9 cellular contexts compared by ENCODE assay signal in the genomic region with DNA sequence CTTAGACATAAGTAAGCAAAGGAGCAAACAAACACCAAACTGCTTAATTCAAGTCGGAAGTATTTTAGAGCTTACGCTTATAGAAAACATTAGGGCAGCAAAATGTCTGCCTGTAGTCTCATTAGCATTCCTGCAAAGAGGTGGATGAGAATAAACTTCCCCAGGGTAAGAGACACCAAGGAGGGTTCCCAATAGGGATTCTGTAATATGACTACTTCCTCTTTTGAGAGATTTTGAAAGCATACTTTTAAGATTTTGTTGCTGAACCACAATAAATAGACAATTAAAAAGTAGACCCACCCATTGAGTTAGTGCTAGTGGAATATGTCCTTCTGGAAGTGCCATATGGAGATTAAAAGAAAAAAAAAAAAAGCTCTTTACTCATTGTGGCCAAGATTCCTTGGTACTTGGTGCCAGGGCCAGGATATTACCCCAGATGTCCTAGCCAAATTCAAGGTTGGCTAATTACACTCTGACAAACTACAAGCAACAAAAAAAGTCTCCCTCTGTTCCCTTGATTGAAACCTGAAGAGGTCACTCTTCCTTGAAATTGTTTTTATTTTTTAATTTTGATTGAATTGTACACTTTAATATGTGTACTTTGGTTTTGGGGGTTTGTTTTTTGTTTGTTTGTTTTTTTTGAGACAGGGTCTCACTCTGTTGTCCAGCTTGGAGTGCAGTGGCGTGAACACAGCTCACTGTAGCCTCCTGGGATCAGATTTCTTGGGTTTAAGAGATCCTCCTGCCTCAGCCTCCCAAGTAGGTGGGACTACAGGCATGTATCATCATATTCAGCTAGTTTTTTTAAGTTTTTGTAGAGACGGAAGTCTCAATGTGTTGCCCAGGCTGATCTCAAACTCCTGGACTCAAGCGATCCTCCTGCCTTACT. TPM values are rescaled to one million over a fixed set of nuclear protein-coding genes. Genes with fewer than 3 reads are reported as not detected.
A peak's percentile ranks its signal among the peaks of the same experiment; 100 is the strongest.
DNase-seq lines count a peak whose midpoint lies in the region; TF ChIP-seq lines count a peak whose summit lies in the region.
"Had no signal": no experiment of that assay in that cellular context is flagged by ENCODE, and none has a peak within 500 bp of the region (broad histone marks: within the 10 kb centered on the region; RNA-seq: fewer than 3 reads in every experiment).

No MANE protein-coding gene starts in this region.

- intact Hi-C loops in PC-9 (cut with micrococcal nuclease; ENCODE audit: unreplicated experiment) (no loop called here), transverse colon (cut with DNase I; ENCODE audit: low total_unique reads) (no loop called here)

- no peak for TF ChIP-seq CTCF in PC-9 (conservative IDR thresholded peaks at IDR 0.05)
- TF ChIP-seq CTCF in transverse colon (IDR thresholded peaks at IDR 0.05) = no peak

- H4K20me1 ChIP-seq in PC-9 (ENCODE audit: insufficient read depth) = no peaks in the 10 kb centered on the region

- peak overlapping the region; percentile 65 for H3K4me3 Mint-ChIP-seq in activated naive CD4-positive, alpha-beta T cell treated with anti-CD3 and anti-CD28 coated beads, Interleukin-2, amount 50 U/mL, for 24 hours
- H3K4me3 Mint-ChIP-seq in immature natural killer cell = no peak overlapping the region

- H3K27ac ChIP-seq in PC-9 (peak overlapping the region; percentile 15), transverse colon (peak overlapping the region; percentile 58 to 78 (median 66))

- H3K79me2 ChIP-seq in PC-9 (ENCODE audit: low read depth) = peaks cover 91% of the 10 kb centered on the region

- H3K36me3 ChIP-seq in PC-9 (ENCODE audit: low read depth) (no peaks in the 10 kb centered on the region), transverse colon (no peaks in the 10 kb centered on the region)

- H3K9me2 ChIP-seq in PC-9 (ENCODE audit: insufficient read depth) = no peaks in the 10 kb centered on the region

- no TSS peak for BruUV-seq in PC-9 (replicated peaks; lab: Mats Ljungman, UMichigan)

- WGBS in transverse colon (ENCODE audit: low coverage in 1 of 2), 2 donors = 62 to 80% methylated on average over 3 to 5 of the region's 5 CpGs

- no peak for TF ChIP-seq EP300 in transverse colon (IDR thresholded peaks at IDR 0.05; ENCODE audit: low read depth)

- H3K4me2 ChIP-seq in PC-9 = no peak overlapping the region

- peaks cover 3% of the 10 kb centered on the region for H3K36me3 Mint-ChIP-seq in activated naive CD4-positive, alpha-beta T cell treated with anti-CD3 and anti-CD28 coated beads, Interleukin-2, amount 50 U/mL, for 24 hours
- no peaks in the 10 kb centered on the region for H3K36me3 Mint-ChIP-seq in immature natural killer cell

- H3K27ac Mint-ChIP-seq in activated naive CD4-positive, alpha-beta T cell treated with anti-CD3 and anti-CD28 coated beads, Interleukin-2, amount 50 U/mL, for 24 hours = peak overlapping the region; percentile 98
- H3K27ac Mint-ChIP-seq in immature natural killer cell = peak overlapping the region in 1 of 6 donors; percentile 11

- DNase-seq in activated naive CD4-positive, alpha-beta T cell treated with Interleukin-2 at 50 U/mL for 16 hours = no peak
- DNase-seq in PC-9 = no peak
- peak; percentile 8 for DNase-seq in germinal center (ENCODE audit: low spot score)
- no peak for DNase-seq in transverse colon
- DNase-seq in immature natural killer cell = no peak
- DNase-seq in inferior parietal cortex (ENCODE audit: extremely low spot score) = no peak
- DNase-seq in hippocampal formation (lab: John Stamatoyannopoulos, UW) = no peak
- DNase-seq: DND-41 had no signal

- H3K4me3 ChIP-seq in PC-9 (no peak overlapping the region), transverse colon (no peak overlapping the region)

- H3K4me1 ChIP-seq in PC-9 (replicated peaks; ENCODE audit: insufficient read depth) (no peaks in the 10 kb centered on the region), transverse colon (peaks cover 8 to 55% (median 26%) of the 10 kb centered on the region in 4 donors)

- CTCF ChIA-PET in PC-9 (lab: Charles Lee) = interaction anchor here (0.7 kb wide), 1 partner anchor 49 kb away, joined by 3 read pairs; no protein-coding TSS in a partner anchor

- no peaks in the 10 kb centered on the region for H3K27me3 Mint-ChIP-seq in activated naive CD4-positive, alpha-beta T cell treated with anti-CD3 and anti-CD28 coated beads, Interleukin-2, amount 50 U/mL, for 24 hours
- no peaks in the 10 kb centered on the region for H3K27me3 Mint-ChIP-seq in immature natural killer cell (ENCODE audit: low read depth in 3 of 3)

- peaks cover 14% of the 10 kb centered on the region; the same call in 1 of the 2 replicates for H3F3A ChIP-seq in PC-9 (ENCODE audit: insufficient read depth, low read depth)

- no peak overlapping the region for H2AFZ ChIP-seq in PC-9

- POLR2A ChIA-PET in PC-9 (lab: Charles Lee; ENCODE audit: unreplicated experiment) = interaction anchor here (0.6 to 0.7 kb wide), 2 partner anchors 14 to 187 kb away, joined by 3 to 4 read pairs; no protein-coding TSS in a partner anchor

- no peak for TF ChIP-seq POLR2A in transverse colon (IDR thresholded peaks at IDR 0.05)

- in situ Hi-C loops in transverse colon (cut with MboI; ENCODE audit: low pct_ligation_motif_present in 1 of 4, low pct_unique_long_range_greater_than_20kb in 1 of 4, low sequenced_read_pairs in 3 of 4) = no loop called here

- H3K9me3 ChIP-seq in PC-9 (ENCODE audit: insufficient read depth, low read depth) (no peaks in the 10 kb centered on the region), transverse colon (no peaks in the 10 kb centered on the region)

- H3K4me1 Mint-ChIP-seq in activated naive CD4-positive, alpha-beta T cell treated with anti-CD3 and anti-CD28 coated beads, Interleukin-2, amount 50 U/mL, for 24 hours = peaks cover 46% of the 10 kb centered on the region
- peaks cover 2 to 28% of the 10 kb centered on the region in 2 donors for H3K4me1 Mint-ChIP-seq in immature natural killer cell

- no peaks in the 10 kb centered on the region for H3K27me3 ChIP-seq in PC-9 (ENCODE audit: insufficient read depth, low read depth)
- no peaks in the 10 kb centered on the region for H3K27me3 ChIP-seq in transverse colon

- H3K9me3 Mint-ChIP-seq in activated naive CD4-positive, alpha-beta T cell treated with anti-CD3 and anti-CD28 coated beads, Interleukin-2, amount 50 U/mL, for 24 hours = no peaks in the 10 kb centered on the region
- no peaks in the 10 kb centered on the region for H3K9me3 Mint-ChIP-seq in immature natural killer cell

RNA-seq across cellular contexts. Expression of a gene that starts 8.7 kb away (rescaled TPM):
- total RNA-seq in PC-9 (2021) = 80.8 and 86.9 TPM in 2 replicates
- total RNA-seq in transverse colon = 100 to 1,000 TPM in 1 of 4 donors, 10 to 100 TPM in 3; 49.2 to 111 (median 88.6) TPM
- 10 to 100 TPM in 1 of 3 donors, 1 to 10 TPM in 2; 1.4 to 30.6 (median 9.5) TPM for polyA plus RNA-seq in immature natural killer cell
